8 cellular contexts compared by ENCODE assay signal in the genomic region with DNA sequence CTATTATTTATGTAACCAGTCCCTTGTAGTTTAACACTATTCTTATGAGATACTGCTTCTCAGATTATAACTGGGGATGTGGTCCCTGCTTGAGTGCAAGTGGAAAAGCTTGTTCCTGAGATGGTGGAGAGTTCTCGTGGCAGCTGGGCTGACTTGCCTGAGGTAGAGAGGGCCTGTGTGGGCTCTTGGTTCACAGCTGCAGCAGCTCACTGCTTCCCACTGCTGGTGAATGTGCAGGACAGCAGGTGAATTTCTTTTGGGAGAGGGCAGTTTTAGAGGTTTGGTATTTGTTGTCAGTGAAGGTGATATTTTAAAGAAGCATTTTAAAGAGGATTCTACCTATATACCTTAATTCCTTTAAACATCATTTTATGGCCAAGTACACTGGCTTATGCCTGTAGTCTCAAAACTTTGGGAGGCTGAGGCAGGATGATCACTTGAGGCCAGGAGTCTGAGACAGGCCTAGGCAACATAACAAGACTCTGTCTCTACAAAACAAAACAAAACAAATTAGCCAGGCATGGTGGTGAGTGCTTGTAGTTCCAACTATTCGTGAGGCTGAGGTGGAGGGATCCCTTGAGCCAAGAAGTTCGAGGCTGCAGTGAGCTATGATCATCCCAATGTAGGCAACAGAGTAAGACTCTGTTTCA.
DNase-seq lines count a peak whose midpoint lies in the region; ATAC-seq lines count a peak whose summit lies in the region.

No MANE protein-coding gene starts in this region.

- no peaks in the 10 kb centered on the region for H3K27me3 ChIP-seq in CD4-positive, CD25-positive, alpha-beta regulatory T cell (ENCODE audit: control insufficient read depth, insufficient read depth, low read length)

- ATAC-seq in CD4-positive, CD25-positive, alpha-beta regulatory T cell (ENCODE audit: low read depth in 2 of 2), result peak; percentile 85 to 92
- peak; percentile 71 for ATAC-seq in HG03457 (IDR thresholded peaks at IDR 0.05; ENCODE audit: unreplicated experiment)

- DNase-seq in CD4-positive, CD25-positive, alpha-beta regulatory T cell, result peak; percentile 13 to 81 (median 62)
- DNase-seq in GM19240 (ENCODE audit: insufficient read length, low spot score), result peak; percentile 57
- DNase-seq in NCI-H524 (lab: John Stamatoyannopoulos, UW), result peak; percentile 60 to 83
- DNase-seq in activated CD4-positive, alpha-beta T cell treated with anti-CD3 and anti-CD28 coated beads, Interleukin-2, amount 50 U/mL, for 1 hour, result peak; percentile 59
- peak; percentile 78 for DNase-seq in ecto neural progenitor cell (ENCODE audit: low spot score)
- peak; percentile 91 for DNase-seq in medulla oblongata (ENCODE audit: extremely low spot score)
- DNase-seq in stimulated activated CD8-positive, alpha-beta memory T cell treated with anti-CD3 and anti-CD28 coated beads, Interleukin-2, amount 100 ng/mL, for 1 hour (ENCODE audit: low read depth in 2 of 2), result peak; percentile 6 to 16

- peak overlapping the region in 2 of 3 donors; percentile 60 to 64 for H3K27ac Mint-ChIP-seq in CD4-positive, CD25-positive, alpha-beta regulatory T cell

- peaks cover 12% of the 10 kb centered on the region for H3K36me3 Mint-ChIP-seq in CD4-positive, CD25-positive, alpha-beta regulatory T cell

- H3K9me3 ChIP-seq in CD4-positive, CD25-positive, alpha-beta regulatory T cell (ENCODE audit: control insufficient read depth in 2 of 2, low read length in 2 of 2), result no peaks in the 10 kb centered on the region

- H3K27ac ChIP-seq in CD4-positive, CD25-positive, alpha-beta regulatory T cell (ENCODE audit: insufficient read depth, low read length, poor library complexity, severe bottlenecking), result no peak overlapping the region

- H3K4me3 ChIP-seq in CD4-positive, CD25-positive, alpha-beta regulatory T cell (ENCODE audit: low read depth, low read length), result no peak overlapping the region

- no peak overlapping the region for H3K4me3 Mint-ChIP-seq in CD4-positive, CD25-positive, alpha-beta regulatory T cell

- no peaks in the 10 kb centered on the region for H3K4me1 ChIP-seq in CD4-positive, CD25-positive, alpha-beta regulatory T cell (ENCODE audit: control insufficient read depth, insufficient read depth, low read length, poor library complexity, severe bottlenecking)

- H3K9me3 Mint-ChIP-seq in CD4-positive, CD25-positive, alpha-beta regulatory T cell, result no peaks in the 10 kb centered on the region

- no peaks in the 10 kb centered on the region for H3K36me3 ChIP-seq in CD4-positive, CD25-positive, alpha-beta regulatory T cell (ENCODE audit: control insufficient read depth, insufficient read depth, low read length)

- H3K4me1 Mint-ChIP-seq in CD4-positive, CD25-positive, alpha-beta regulatory T cell, result peaks cover 4 to 13% (median 8%) of the 10 kb centered on the region in 4 donors

- no peaks in the 10 kb centered on the region for H3K27me3 Mint-ChIP-seq in CD4-positive, CD25-positive, alpha-beta regulatory T cell

Comparison
In these comparisons a context has a peak if more than half of its experiments do, and no peak if none do; other contexts are left out.
1. DNase-seq: peak in every context shown above with its lines; median percentile 91 in medulla oblongata; 78 in ecto neural progenitor cell; 72 in NCI-H524; 62 in CD4-positive, CD25-positive, alpha-beta regulatory T cell; 59 in activated CD4-positive, alpha-beta T cell treated with anti-CD3 and anti-CD28 coated beads, Interleukin-2, amount 50 U/mL, for 1 hour; 57 in GM19240; 11 in stimulated activated CD8-positive, alpha-beta memory T cell treated with anti-CD3 and anti-CD28 coated beads, Interleukin-2, amount 100 ng/mL, for 1 hour.